Comparison of ENCODE assay signal across 27 cellular contexts in the genomic region with DNA sequence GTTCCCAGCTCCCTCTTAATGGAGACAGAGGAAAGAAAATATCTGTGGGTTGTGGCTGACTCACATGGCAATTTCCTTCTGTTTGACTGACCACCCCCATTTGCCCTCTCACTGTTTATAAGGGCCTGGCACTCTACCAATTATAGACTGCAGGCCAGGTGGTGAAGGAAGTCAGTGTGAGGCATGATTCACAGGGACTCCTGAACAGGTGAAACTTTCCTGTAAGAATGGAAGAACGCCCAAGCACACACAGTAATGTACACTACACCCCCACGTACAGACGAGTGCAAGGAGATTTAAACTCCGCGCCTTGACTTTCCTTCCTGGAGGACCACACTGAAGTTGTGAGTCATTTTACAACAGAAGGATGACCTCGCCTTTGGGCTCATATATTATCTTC.
A peak's percentile ranks its signal among the peaks of the same experiment; 100 is the strongest.
DNase-seq lines count a peak whose midpoint lies in the region; ATAC-seq, FAIRE-seq and TF ChIP-seq lines count a peak whose summit lies in the region.
"Had no signal": no experiment of that assay in that cellular context is flagged by ENCODE, and none has a peak within 500 bp of the region (broad histone marks: within the 10 kb centered on the region; RNA-seq: fewer than 3 reads in every experiment).

No MANE protein-coding gene starts in this region.

- H3K36me3 ChIP-seq in A673 (ENCODE audit: insufficient read depth, low read length, poor library complexity, severe bottlenecking) (peaks cover 12% of the 10 kb centered on the region), mucosa of descending colon (ENCODE audit: low read depth) (no peaks in the 10 kb centered on the region)
- H3K36me3 ChIP-seq: heart left ventricle, neural progenitor cell, sigmoid colon, tibial artery had no signal

- H3K9me3 ChIP-seq in A673 (ENCODE audit: low read depth, low read length, poor library complexity, severe bottlenecking) (peaks cover 21% of the 10 kb centered on the region), mucosa of descending colon (peaks cover 10% of the 10 kb centered on the region)

- CTCF ChIA-PET in A673 (lab: Charles Lee) = interaction anchor here (0.5 kb wide), 1 partner anchor 288 kb away, joined by 3 read pairs; no protein-coding TSS in a partner anchor

- BruUV-seq in A673 (replicated peaks; lab: Mats Ljungman, UMichigan) = no TSS peak

- no peaks in the 10 kb centered on the region for H3K27me3 ChIP-seq in A673 (replicated peaks; ENCODE audit: insufficient read depth, low read depth, low read length, poor library complexity)
- H3K27me3 ChIP-seq: heart left ventricle, neural progenitor cell, sigmoid colon, tibial artery had no signal

- H3K27ac ChIP-seq in A673 (ENCODE audit: low read depth, low read length, poor library complexity, severe bottlenecking) = no peak overlapping the region
- H3K27ac ChIP-seq: heart left ventricle, neural progenitor cell, PC-9, sigmoid colon, tibial artery had no signal

- peak; percentile 82 for FAIRE-seq in endometrium (lab: Jason Lieb, UNC)
- FAIRE-seq: A204.1, TTC549 had no signal

- peak; percentile 97 for ATAC-seq in mucosa of descending colon
- no peak for ATAC-seq in GM21423 (IDR thresholded peaks at IDR 0.05; ENCODE audit: unreplicated experiment)
- no peak for ATAC-seq in GM21717 (IDR thresholded peaks at IDR 0.05; ENCODE audit: unreplicated experiment)
- ATAC-seq: activated CD8-positive, alpha-beta T cell treated with anti-CD3 and anti-CD28 coated beads for 36 hours; heart left ventricle; stimulated activated naive CD8-positive, alpha-beta T cell treated with anti-CD3 and anti-CD28 coated beads, Interleukin-15, amount 100 ng/mL, for 72 hours had no signal

- POLR2A ChIA-PET in A673 (lab: Charles Lee; ENCODE audit: low non-redundant PET) = no interaction called here

- TF ChIP-seq CTCF in A673 (conservative IDR thresholded peaks at IDR 0.05; ENCODE audit: low read depth, low read length) (no peak), mucosa of descending colon (IDR thresholded peaks at IDR 0.05) (no peak)

- H3K4me3 ChIP-seq in A673 (ENCODE audit: low read depth, low read length, poor library complexity, severe bottlenecking) (no peak overlapping the region), mucosa of descending colon (no peak overlapping the region)
- H3K4me3 ChIP-seq: heart left ventricle, neural progenitor cell, PC-9, sigmoid colon, tibial artery had no signal

- intact Hi-C loops in A673 (cut with micrococcal nuclease; ENCODE audit: unreplicated experiment) (no loop called here), mucosa of descending colon (cut with DNase I, micrococcal nuclease) (no loop called here)

- DNase-seq in A673 (ENCODE audit: low spot score) (peak; percentile 71), NCI-H345 treated with DMSO at 0.1 percent for 48 hours (lab: John Stamatoyannopoulos, UW; ENCODE audit: unreplicated experiment) (peak; percentile 18), mucosa of descending colon (peak in 1 of 3 donors; percentile 23), NCI-H2081 treated with DMSO at 0.1 percent for 48 hours (lab: John Stamatoyannopoulos, UW) (no peak), Kasumi-1 (lab: John Stamatoyannopoulos, UW) (no peak)
- DNase-seq: activated CD4-positive, CD25-positive, alpha-beta regulatory T cell treated with anti-CD3 and anti-CD28 coated beads, Interleukin-2, amount 50 U/mL, for 72 hours; activated CD8-positive, alpha-beta T cell treated with anti-CD3 and anti-CD28 coated beads for 36 hours; activated effector memory CD4-positive, alpha-beta T cell treated with Interleukin-2 at 50 U/mL for 16 hours; activated naive CD8-positive, alpha-beta T cell treated with anti-CD3 and anti-CD28 coated beads, Interleukin-2, amount 10 ng/mL, durations not matched to agents 7 days and 5 days; DMS79 treated with DMSO at 0.1 percent for 48 hours; foreskin fibroblast; H9; heart left ventricle; NCI-H1092 treated with DMSO at 0.1 percent for 48 hours; NCI-H2081; NCI-H446; PC-9; sigmoid colon; stimulated activated naive CD8-positive, alpha-beta T cell treated with anti-CD3 and anti-CD28 coated beads, Interleukin-15, amount 100 ng/mL, for 72 hours; T-helper 1 cell; tibial artery had no signal

- H3K4me1 ChIP-seq in A673 (ENCODE audit: insufficient read depth, low read length, poor library complexity, severe bottlenecking) = peaks cover 36% of the 10 kb centered on the region
- H3K4me1 ChIP-seq in mucosa of descending colon (ENCODE audit: low read depth) = no peaks in the 10 kb centered on the region
- H3K4me1 ChIP-seq: heart left ventricle, neural progenitor cell, sigmoid colon, tibial artery had no signal

Comparison
In these comparisons a context has a peak if more than half of its experiments do, and no peak if none do; other contexts are left out.
1. DNase-seq: peak in A673 (single experiment) and NCI-H345 treated with DMSO at 0.1 percent for 48 hours (single experiment); none in NCI-H2081 treated with DMSO at 0.1 percent for 48 hours (single experiment) and Kasumi-1 (0 of 2).